ENCODE assay signal across 22 cellular contexts in the genomic region with DNA sequence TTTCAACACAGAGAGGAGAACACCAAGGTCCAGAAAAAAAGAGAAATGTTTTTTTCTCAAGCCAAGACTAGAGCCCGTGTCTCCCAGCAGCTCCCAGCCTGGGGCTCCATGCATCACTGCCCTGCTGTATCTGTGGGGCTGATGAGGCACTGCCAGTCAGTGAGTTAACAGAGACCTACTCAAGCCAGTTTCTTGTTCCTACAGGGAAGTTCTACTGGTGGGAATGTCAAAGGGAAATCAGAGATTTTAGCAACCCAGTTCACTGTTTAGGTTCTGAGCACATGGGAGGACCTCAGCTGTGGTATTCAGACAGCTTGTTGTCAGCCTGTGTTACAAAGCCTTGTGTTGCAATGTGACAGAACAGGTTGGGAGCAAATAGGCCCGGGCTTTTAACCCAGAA.
"Had no signal": no experiment of that assay in that cellular context is flagged by ENCODE, and none has a peak within 500 bp of the region (broad histone marks: within the 10 kb centered on the region; RNA-seq: fewer than 3 reads in every experiment).

No MANE protein-coding gene starts in this region.

- H3K4me1 ChIP-seq: adrenal gland had no signal

- H3K27ac Mint-ChIP-seq: activated naive CD8-positive, alpha-beta T cell; memory B cell; progenitor cell of endocrine pancreas; T-cell; T-helper 2 cell treated with Interferon-gamma antibody and Interleukin-4, amounts not matched to agents 5 μg/mL and 100 μg/mL, for 36 hours had no signal

- DNase-seq: activated CD4-positive, alpha-beta T cell treated with anti-CD3 and anti-CD28 coated beads for 1 hour; activated naive CD4-positive, alpha-beta T cell; activated T-cell treated with anti-CD3 and anti-CD28 coated beads, Interleukin-2, amount 50 U/mL, for 1 hour; adrenal gland; effector CD4-positive, alpha-beta T cell; erythroblast; foreskin melanocyte; glutamatergic neuron; left colon; naive thymus-derived CD4-positive, alpha-beta T cell; stimulated activated CD4-positive, alpha-beta T cell treated with anti-CD3 and anti-CD28 coated beads, Interleukin-12 subunit alpha, Interleukin-12 subunit beta, amount 100 ng/mL, for 4 hours; stimulated activated CD4-positive, alpha-beta T cell treated with anti-CD3 and anti-CD28 coated beads, Interleukin-4, amount 100 ng/mL, for 4 hours; stimulated activated naive CD8-positive, alpha-beta T cell treated with anti-CD3 and anti-CD28 coated beads, Interleukin-15, Interleukin-2, amounts not matched to agents 100 U/mL and 50 U/mL, for 24 hours; T-cell had no signal

- H3K36me3 ChIP-seq: adrenal gland, cardiac muscle cell had no signal

- H3K4me3 Mint-ChIP-seq: activated naive CD8-positive, alpha-beta T cell; memory B cell; naive thymus-derived CD4-positive, alpha-beta T cell; T-cell; T-helper 2 cell treated with Interferon-gamma antibody and Interleukin-4, amounts not matched to agents 5 μg/mL and 100 μg/mL, for 36 hours had no signal

- H3K9me3 ChIP-seq: adrenal gland had no signal

- H3K27me3 ChIP-seq: adrenal gland, cardiac muscle cell, hepatocyte had no signal

- H3K9me3 Mint-ChIP-seq: T-cell; T-helper 2 cell treated with Interferon-gamma antibody and Interleukin-4, amounts not matched to agents 5 μg/mL and 100 μg/mL, for 36 hours had no signal

- H3K27ac ChIP-seq: adrenal gland, cardiac muscle cell, hepatocyte, VCaP had no signal

- ATAC-seq: left colon; naive thymus-derived CD4-positive, alpha-beta T cell; SK-N-SH treated with all-trans-retinoic acid at 6 μM for 48 hours; stimulated activated naive CD8-positive, alpha-beta T cell treated with anti-CD3 and anti-CD28 coated beads, Interleukin-15, Interleukin-2, amounts not matched to agents 100 U/mL and 50 U/mL, for 24 hours; T-cell had no signal

- H3K36me3 Mint-ChIP-seq: naive thymus-derived CD4-positive, alpha-beta T cell; T-cell had no signal

- H3K4me3 ChIP-seq: adrenal gland, cardiac muscle cell, hepatocyte had no signal
